Comparison of ENCODE assay signal across 1 cellular context in the genomic region with DNA sequence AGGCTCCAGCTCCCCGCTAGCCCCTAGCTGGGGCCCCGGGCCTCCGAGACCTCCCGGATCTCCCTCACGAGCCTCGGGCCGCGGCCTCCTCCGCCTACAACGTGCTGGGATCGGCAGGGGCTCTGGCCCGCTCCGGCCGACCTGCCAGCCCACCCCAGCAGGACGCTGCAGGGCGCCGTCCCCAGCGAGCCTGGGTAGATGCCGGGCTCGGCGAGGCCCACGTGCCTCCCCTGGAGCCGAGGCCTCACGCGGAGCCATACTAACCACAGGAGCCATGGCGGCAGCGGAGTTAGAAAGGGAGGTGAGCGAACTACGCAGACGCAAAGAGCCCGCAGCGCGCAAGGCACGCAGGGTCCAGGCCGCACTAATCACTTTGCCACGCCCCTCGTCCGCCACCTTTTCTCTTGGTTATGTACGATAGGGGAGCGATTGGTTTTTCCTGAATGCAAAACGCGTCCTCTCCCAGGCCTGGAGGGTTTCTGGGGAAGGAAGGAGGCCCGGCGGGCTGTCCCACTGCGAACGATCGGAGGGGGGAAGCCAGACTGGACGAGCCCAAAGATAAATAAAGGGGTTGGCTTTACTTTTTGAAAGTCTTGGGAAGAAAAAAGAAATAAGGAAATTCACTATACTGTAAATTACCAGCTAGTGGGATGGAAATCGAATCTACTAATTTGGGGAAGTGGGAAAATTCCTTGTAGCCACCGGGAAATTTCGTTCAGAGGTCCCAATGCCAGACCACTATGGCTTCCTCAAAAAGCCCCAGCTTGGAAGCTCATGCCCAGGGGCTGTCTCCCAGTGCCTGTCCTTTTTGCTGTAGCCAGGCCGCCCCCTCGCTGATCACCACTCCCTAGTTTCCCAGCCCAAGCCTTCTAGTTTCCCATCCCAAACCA.
TF ChIP-seq lines count a peak whose summit lies in the region.

RPL22 (minus strand) TSS at position 298 of the 890 bp plus-strand sequence; CDS start at position 276, 22 bp downstream.

TF ChIP-seq in HepG2, 621 proteins besides CTCF, POLR2A, EP300 and RAD21 (continued from another document and continues in another):
- TF ChIP-seq FOXP4 (CRISPR knock-in tag; IDR thresholded peaks at IDR 0.05) (peak; percentile 83), ARNT2 (CRISPR knock-in tag; IDR thresholded peaks at IDR 0.05; ENCODE audit: low read depth) (peak; percentile 74; the same call in 1 of the 2 replicates), HIVEP1 (CRISPR knock-in tag; IDR thresholded peaks at IDR 0.05) (peak; percentile 73; the same call in 1 of the 2 replicates), IKZF5 (CRISPR knock-in tag; IDR thresholded peaks at IDR 0.05) (peak; percentile 86; the same call in 1 of the 2 replicates), MEF2D (CRISPR knock-in tag; IDR thresholded peaks at IDR 0.05) (peak; percentile 81; the same call in 1 of the 2 replicates), ASH2L (IDR thresholded peaks at IDR 0.05; ENCODE audit: insufficient read length, low read depth, low read length) (peak; percentile 95), ATF7 (IDR thresholded peaks at IDR 0.05) (no peak), ATF7 (CRISPR knock-in tag; IDR thresholded peaks at IDR 0.05) (peak; percentile 90), ZSCAN22 (CRISPR knock-in tag; IDR thresholded peaks at IDR 0.05) (no peak), THAP9 (CRISPR knock-in tag; IDR thresholded peaks at IDR 0.05; ENCODE audit: borderline replicate concordance) (peak; percentile 92), ZNF337 (CRISPR knock-in tag; IDR thresholded peaks at IDR 0.05; ENCODE audit: borderline replicate concordance, low read depth) (no peak), REPIN1 (CRISPR knock-in tag; IDR thresholded peaks at IDR 0.05; ENCODE audit: borderline replicate concordance, low read depth) (0 out of 2 replicates have a peak, but pooled peaks have one; percentile 65), ZNF629 (CRISPR knock-in tag; conservative IDR thresholded peaks at IDR 0.05) (0 out of 2 replicates have a peak, but pooled peaks have one; percentile 14), ZBTB7B (CRISPR knock-in tag; IDR thresholded peaks at IDR 0.05) (peak; percentile 46; the same call in 1 of the 2 replicates), ZKSCAN5 (CRISPR knock-in tag; IDR thresholded peaks at IDR 0.05) (peak; percentile 84), ZSCAN29 (CRISPR knock-in tag; conservative IDR thresholded peaks at IDR 0.05) (0 out of 2 replicates have a peak, but pooled peaks have one; percentile 33), TCF7L2 (IDR thresholded peaks at IDR 0.05; ENCODE audit: low read depth, low read length) (no peak), MAFG (CRISPR knock-in tag; IDR thresholded peaks at IDR 0.05) (no peak), RBM39 (IDR thresholded peaks at IDR 0.05; ENCODE audit: low read depth, low read length, poor library complexity, severe bottlenecking) (peak; percentile 92), ZFX (CRISPR knock-in tag; IDR thresholded peaks at IDR 0.05; ENCODE audit: low read depth) (peak; percentile 100), BRF2 (CRISPR knock-in tag; IDR thresholded peaks at IDR 0.05) (peak; percentile 76; the same call in 1 of the 2 replicates), ZNF781 (CRISPR knock-in tag; IDR thresholded peaks at IDR 0.05; ENCODE audit: borderline replicate concordance, not compliant biosample characterization) (peak; percentile 84), ZNF615 (CRISPR knock-in tag; IDR thresholded peaks at IDR 0.05; ENCODE audit: borderline replicate concordance) (no peak), ZNF326 (CRISPR knock-in tag; IDR thresholded peaks at IDR 0.05; ENCODE audit: borderline replicate concordance) (no peak; the same call in 1 of the 2 replicates), BCLAF1 (IDR thresholded peaks at IDR 0.05) (no peak), MYPOP (CRISPR knock-in tag; IDR thresholded peaks at IDR 0.05) (peak; percentile 95), EHMT2 (IDR thresholded peaks at IDR 0.05; ENCODE audit: borderline replicate concordance, low read depth, low read length) (no peak), CAMTA2 (CRISPR knock-in tag; IDR thresholded peaks at IDR 0.05; ENCODE audit: borderline replicate concordance) (no peak), ZNF576 (CRISPR knock-in tag; IDR thresholded peaks at IDR 0.05) (no peak), ZMAT3 (CRISPR knock-in tag; conservative IDR thresholded peaks at IDR 0.05) (peak; percentile 76; the same call in 1 of the 2 replicates), NFIB (CRISPR knock-in tag; IDR thresholded peaks at IDR 0.05; ENCODE audit: borderline replicate concordance) (no peak), MLLT10 (CRISPR knock-in tag; IDR thresholded peaks at IDR 0.05) (no peak), HOXD1 (CRISPR knock-in tag; IDR thresholded peaks at IDR 0.05) (no peak; the same call in 1 of the 2 replicates), ZNF329 (CRISPR knock-in tag; IDR thresholded peaks at IDR 0.05; ENCODE audit: low read depth) (no peak; the same call in 1 of the 2 replicates)
- TF ChIP-seq, protein P1, sequence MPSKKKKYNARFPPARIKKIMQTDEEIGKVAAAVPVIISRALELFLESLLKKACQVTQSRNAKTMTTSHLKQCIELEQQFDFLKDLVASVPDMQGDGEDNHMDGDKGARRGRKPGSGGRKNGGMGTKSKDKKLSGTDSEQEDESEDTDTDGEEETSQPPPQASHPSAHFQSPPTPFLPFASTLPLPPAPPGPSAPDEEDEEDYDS (CRISPR knock-in tag; IDR thresholded peaks at IDR 0.05), result peak; percentile 91
- TF ChIP-seq, protein P2, sequence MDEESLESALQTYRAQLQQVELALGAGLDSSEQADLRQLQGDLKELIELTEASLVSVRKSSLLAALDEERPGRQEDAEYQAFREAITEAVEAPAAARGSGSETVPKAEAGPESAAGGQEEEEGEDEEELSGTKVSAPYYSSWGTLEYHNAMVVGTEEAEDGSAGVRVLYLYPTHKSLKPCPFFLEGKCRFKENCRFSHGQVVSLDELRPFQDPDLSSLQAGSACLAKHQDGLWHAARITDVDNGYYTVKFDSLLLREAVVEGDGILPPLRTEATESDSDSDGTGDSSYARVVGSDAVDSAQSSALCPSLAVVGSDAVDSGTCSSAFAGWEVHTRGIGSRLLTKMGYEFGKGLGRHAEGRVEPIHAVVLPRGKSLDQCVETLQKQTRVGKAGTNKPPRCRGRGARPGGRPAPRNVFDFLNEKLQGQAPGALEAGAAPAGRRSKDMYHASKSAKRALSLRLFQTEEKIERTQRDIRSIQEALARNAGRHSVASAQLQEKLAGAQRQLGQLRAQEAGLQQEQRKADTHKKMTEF (CRISPR knock-in tag; IDR thresholded peaks at IDR 0.05), result peak; percentile 86
- TF ChIP-seq, protein P3, sequence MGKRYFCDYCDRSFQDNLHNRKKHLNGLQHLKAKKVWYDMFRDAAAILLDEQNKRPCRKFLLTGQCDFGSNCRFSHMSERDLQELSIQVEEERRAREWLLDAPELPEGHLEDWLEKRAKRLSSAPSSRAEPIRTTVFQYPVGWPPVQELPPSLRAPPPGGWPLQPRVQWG (CRISPR knock-in tag; IDR thresholded peaks at IDR 0.05; ENCODE audit: borderline replicate concordance, low read depth), result no peak
- TF ChIP-seq, protein P4, sequence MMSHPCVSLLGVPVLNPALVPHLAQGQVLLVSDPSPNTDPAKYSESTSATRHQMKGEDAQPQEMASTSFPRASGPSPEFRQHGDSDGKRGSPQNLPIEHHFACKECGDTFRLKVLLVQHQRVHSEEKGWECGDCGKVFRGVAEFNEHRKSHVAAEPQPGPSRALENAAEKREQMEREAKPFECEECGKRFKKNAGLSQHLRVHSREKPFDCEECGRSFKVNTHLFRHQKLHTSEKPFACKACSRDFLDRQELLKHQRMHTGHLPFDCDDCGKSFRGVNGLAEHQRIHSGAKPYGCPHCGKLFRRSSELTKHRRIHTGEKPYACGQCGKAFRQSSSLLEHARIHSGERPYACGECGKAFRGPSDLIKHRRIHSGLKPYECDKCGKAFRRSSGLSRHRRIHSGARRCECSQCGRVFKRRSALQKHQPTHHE (CRISPR knock-in tag; IDR thresholded peaks at IDR 0.05; ENCODE audit: borderline replicate concordance), result no peak
- TF ChIP-seq, protein P5, sequence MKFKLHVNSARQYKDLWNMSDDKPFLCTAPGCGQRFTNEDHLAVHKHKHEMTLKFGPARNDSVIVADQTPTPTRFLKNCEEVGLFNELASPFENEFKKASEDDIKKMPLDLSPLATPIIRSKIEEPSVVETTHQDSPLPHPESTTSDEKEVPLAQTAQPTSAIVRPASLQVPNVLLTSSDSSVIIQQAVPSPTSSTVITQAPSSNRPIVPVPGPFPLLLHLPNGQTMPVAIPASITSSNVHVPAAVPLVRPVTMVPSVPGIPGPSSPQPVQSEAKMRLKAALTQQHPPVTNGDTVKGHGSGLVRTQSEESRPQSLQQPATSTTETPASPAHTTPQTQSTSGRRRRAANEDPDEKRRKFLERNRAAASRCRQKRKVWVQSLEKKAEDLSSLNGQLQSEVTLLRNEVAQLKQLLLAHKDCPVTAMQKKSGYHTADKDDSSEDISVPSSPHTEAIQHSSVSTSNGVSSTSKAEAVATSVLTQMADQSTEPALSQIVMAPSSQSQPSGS (CRISPR knock-in tag; IDR thresholded peaks at IDR 0.05), result peak; percentile 89
